8 cellular contexts compared by ENCODE assay signal in genomic region chrX:17738002-17738713, GRCh38. TPM values are rescaled to one million over a fixed set of nuclear protein-coding genes. Genes with fewer than 3 reads are reported as not detected.
DNase-seq lines count a peak whose midpoint lies in the region; ATAC-seq, FAIRE-seq and TF ChIP-seq lines count a peak whose summit lies in the region.

No MANE protein-coding gene starts in this region.

- peak overlapping the region; percentile 57 for H3K4me3 ChIP-seq in effector memory CD4-positive, alpha-beta T cell (ENCODE audit: insufficient read depth, low read depth, low read length, poor library complexity, severe bottlenecking)

- TF ChIP-seq CTCF in D721Med (IDR thresholded peaks at IDR 0.05; ENCODE audit: insufficient read depth, missing control alignments), result no peak
- TF ChIP-seq CTCF in mesothelial cell of epicardium (IDR thresholded peaks at IDR 0.05; ENCODE audit: unreplicated experiment), result no peak

- DNase-seq in D721Med (ENCODE audit: insufficient read length, low spot score), result no peak
- DNase-seq in NCI-H146 treated with DMSO at 0.1 percent for 48 hours (lab: John Stamatoyannopoulos, UW; ENCODE audit: unreplicated experiment), result peak; percentile 59
- peak; percentile 18 to 26 for DNase-seq in activated CD4-positive, alpha-beta T cell treated with anti-CD3 and anti-CD28 coated beads, Interleukin-2, amount 50 U/mL, for 4 hours
- DNase-seq in effector memory CD4-positive, alpha-beta T cell, result peak; percentile 4 to 44 (median 20)
- DNase-seq in mesothelial cell of epicardium (ENCODE audit: low spot score in 2 of 2, unreplicated experiment in 2 of 2), result peak in 1 of 2 experiments; percentile 41
- DNase-seq in stimulated activated effector memory CD8-positive, alpha-beta T cell treated with anti-CD3 and anti-CD28 coated beads, Interleukin-12 subunit alpha, Interleukin-12 subunit beta, amount 100 ng/mL, for 72 hours (ENCODE audit: low spot score in 2 of 2), result peak in 1 of 2 donors; percentile 47
- no peak for DNase-seq in SKM-1 (lab: John Stamatoyannopoulos, UW; ENCODE audit: unreplicated experiment)
- DNase-seq in NOMO-1 (lab: John Stamatoyannopoulos, UW; ENCODE audit: unreplicated experiment in 2 of 2), result no peak

- ATAC-seq in stimulated activated effector memory CD8-positive, alpha-beta T cell treated with anti-CD3 and anti-CD28 coated beads, Interleukin-12 subunit alpha, Interleukin-12 subunit beta, amount 100 ng/mL, for 72 hours, result no peak

- no peaks in the 10 kb centered on the region for H3K9me3 ChIP-seq in effector memory CD4-positive, alpha-beta T cell (ENCODE audit: control insufficient read depth, low read length)

- no peaks in the 10 kb centered on the region for H3K4me1 ChIP-seq in effector memory CD4-positive, alpha-beta T cell (ENCODE audit: control insufficient read depth, insufficient read depth, low read length, poor library complexity, severe bottlenecking)

- no peaks in the 10 kb centered on the region for H3K36me3 Mint-ChIP-seq in mesothelial cell of epicardium
- peaks cover 5% of the 10 kb centered on the region for H3K36me3 Mint-ChIP-seq in stimulated activated effector memory CD8-positive, alpha-beta T cell treated with anti-CD3 and anti-CD28 coated beads, Interleukin-12 subunit alpha, Interleukin-12 subunit beta, amount 100 ng/mL, for 72 hours

- peak overlapping the region; percentile 75 for H3K4me3 Mint-ChIP-seq in mesothelial cell of epicardium
- peak overlapping the region; percentile 68 for H3K4me3 Mint-ChIP-seq in stimulated activated effector memory CD8-positive, alpha-beta T cell treated with anti-CD3 and anti-CD28 coated beads, Interleukin-12 subunit alpha, Interleukin-12 subunit beta, amount 100 ng/mL, for 72 hours

- peak overlapping the region; percentile 87 for H3K27ac Mint-ChIP-seq in mesothelial cell of epicardium
- H3K27ac Mint-ChIP-seq in stimulated activated effector memory CD8-positive, alpha-beta T cell treated with anti-CD3 and anti-CD28 coated beads, Interleukin-12 subunit alpha, Interleukin-12 subunit beta, amount 100 ng/mL, for 72 hours, result no peak overlapping the region

- peak overlapping the region; percentile 86 for H3K27ac ChIP-seq in effector memory CD4-positive, alpha-beta T cell (ENCODE audit: insufficient read depth, low read length, poor library complexity, severe bottlenecking)

- H3K27me3 ChIP-seq in effector memory CD4-positive, alpha-beta T cell (replicated peaks; ENCODE audit: control insufficient read depth, insufficient read depth, low read length, poor library complexity, severe bottlenecking), result no peaks in the 10 kb centered on the region

- H3K27me3 Mint-ChIP-seq in mesothelial cell of epicardium (ENCODE audit: low read depth), result no peaks in the 10 kb centered on the region

- peaks cover 14% of the 10 kb centered on the region for H3K4me1 Mint-ChIP-seq in mesothelial cell of epicardium
- peaks cover 18% of the 10 kb centered on the region for H3K4me1 Mint-ChIP-seq in stimulated activated effector memory CD8-positive, alpha-beta T cell treated with anti-CD3 and anti-CD28 coated beads, Interleukin-12 subunit alpha, Interleukin-12 subunit beta, amount 100 ng/mL, for 72 hours

- no peaks in the 10 kb centered on the region for H3K36me3 ChIP-seq in effector memory CD4-positive, alpha-beta T cell (ENCODE audit: control insufficient read depth, insufficient read depth, low read length)

- FAIRE-seq in D721Med (lab: Jason Lieb, UNC), result peak; percentile 68

- H3K9me3 Mint-ChIP-seq in mesothelial cell of epicardium, result no peaks in the 10 kb centered on the region
- no peaks in the 10 kb centered on the region for H3K9me3 Mint-ChIP-seq in stimulated activated effector memory CD8-positive, alpha-beta T cell treated with anti-CD3 and anti-CD28 coated beads, Interleukin-12 subunit alpha, Interleukin-12 subunit beta, amount 100 ng/mL, for 72 hours

RNA-seq across cellular contexts. Expression of gene SCML1, which starts 0.9 kb away (rescaled TPM):
- 9.8 to 10.7 TPM (median 10.4 TPM) in 3 replicates for total RNA-seq in mesothelial cell of epicardium

Comparison
In these comparisons a context has a peak if more than half of its experiments do, and no peak if none do; other contexts are left out.
1. DNase-seq: peak in NCI-H146 treated with DMSO at 0.1 percent for 48 hours (single experiment), activated CD4-positive, alpha-beta T cell treated with anti-CD3 and anti-CD28 coated beads, Interleukin-2, amount 50 U/mL, for 4 hours (2 of 2) and effector memory CD4-positive, alpha-beta T cell (3 of 3); none in D721Med (single experiment), SKM-1 (single experiment) and NOMO-1 (0 of 2).